Comparison of ENCODE assay signal across 30 cellular contexts in the genomic region with DNA sequence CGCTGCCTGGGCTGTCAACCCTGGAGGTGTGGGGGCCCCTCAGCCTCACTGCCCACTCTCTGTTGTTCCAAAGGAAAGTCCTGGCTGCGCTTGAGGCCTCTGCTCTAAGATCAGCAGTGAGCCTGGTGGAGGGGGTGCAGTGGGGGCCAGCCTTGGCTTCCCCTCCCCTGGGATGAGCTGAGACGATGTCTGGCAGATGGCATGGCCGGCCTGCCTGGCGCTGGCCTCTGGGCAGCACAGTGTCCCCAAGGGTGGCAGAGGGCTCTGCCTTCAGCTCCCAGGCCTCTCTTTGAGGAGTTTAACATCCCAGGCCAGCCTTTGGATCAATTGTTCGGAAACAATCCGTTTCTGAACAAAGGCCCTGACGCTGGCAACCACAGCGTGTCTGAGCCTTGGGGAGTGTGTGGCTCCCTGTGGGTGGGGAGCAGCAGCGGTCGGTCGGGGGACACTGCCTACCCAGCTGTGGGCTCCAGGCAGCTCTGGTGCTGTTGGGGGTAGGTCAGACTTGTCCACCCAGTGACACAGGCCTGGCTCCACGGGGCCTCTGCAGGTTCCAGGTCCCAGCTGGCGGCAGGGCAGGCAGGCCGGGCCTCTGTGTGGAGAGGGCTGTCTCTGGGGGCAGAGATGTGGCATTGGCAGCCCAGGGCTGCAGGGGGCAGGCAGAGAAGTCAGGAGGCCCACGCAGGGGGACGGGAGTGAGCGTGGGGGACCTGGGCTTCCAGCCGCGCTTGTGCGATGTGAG.
"Had no signal": no experiment of that assay in that cellular context is flagged by ENCODE, and none has a peak within 500 bp of the region (broad histone marks: within the 10 kb centered on the region; RNA-seq: fewer than 3 reads in every experiment).

No MANE protein-coding gene starts in this region.

- H3K27ac ChIP-seq: gastrocnemius medialis, hepatocyte, pancreas, prostate gland, sigmoid colon, stomach, thyroid gland, upper lobe of right lung had no signal

- H3K9me3 ChIP-seq: breast epithelium, gastrocnemius medialis, pancreas, prostate gland, sigmoid colon, stomach, thyroid gland, upper lobe of right lung had no signal

- H3K4me3 Mint-ChIP-seq: activated CD4-positive, alpha-beta memory T cell treated with anti-CD3 and anti-CD28 coated beads, Interleukin-2, amount 10 ng/mL, durations not matched to agents 7 days and 5 days; activated CD4-positive, alpha-beta T cell treated with anti-CD3 and anti-CD28 coated beads, Interleukin-2, amount 10 ng/mL, durations not matched to agents 7 days and 5 days; activated naive CD4-positive, alpha-beta T cell treated with anti-CD3 and anti-CD28 coated beads, Interleukin-2, amount 50 U/mL, for 24 hours; activated naive CD8-positive, alpha-beta T cell treated with anti-CD3 and anti-CD28 coated beads, Interleukin-2, amount 50 U/mL, for 24 hours; activated T-cell treated with anti-CD3 and anti-CD28 coated beads, Interleukin-2, amount 50 U/mL, for 4 hours; activated T-helper 17 cell treated with anti-CD3 and anti-CD28 coated beads, Interleukin-2, amount 50 U/mL, for 72 hours; central memory CD8-positive, alpha-beta T cell; naive thymus-derived CD8-positive, alpha-beta T cell; stimulated activated naive B cell treated with anti-CD40 and anti-IgM and Interleukin-4, amounts not matched to agents 10 μg/mL and 1 μg/mL and 100 μg/mL, for 72 hours; WTC11 had no signal

- H3K9me3 Mint-ChIP-seq: activated CD4-positive, alpha-beta memory T cell treated with anti-CD3 and anti-CD28 coated beads, Interleukin-2, amount 10 ng/mL, durations not matched to agents 7 days and 5 days; activated CD4-positive, alpha-beta T cell treated with anti-CD3 and anti-CD28 coated beads, Interleukin-2, amount 10 ng/mL, durations not matched to agents 7 days and 5 days; activated naive CD4-positive, alpha-beta T cell treated with anti-CD3 and anti-CD28 coated beads, Interleukin-2, amount 50 U/mL, for 24 hours; activated naive CD8-positive, alpha-beta T cell treated with anti-CD3 and anti-CD28 coated beads, Interleukin-2, amount 50 U/mL, for 24 hours; activated T-cell treated with anti-CD3 and anti-CD28 coated beads, Interleukin-2, amount 50 U/mL, for 4 hours; activated T-helper 17 cell treated with anti-CD3 and anti-CD28 coated beads, Interleukin-2, amount 50 U/mL, for 72 hours; central memory CD8-positive, alpha-beta T cell; naive thymus-derived CD8-positive, alpha-beta T cell; stimulated activated naive B cell treated with anti-CD40 and anti-IgM and Interleukin-4, amounts not matched to agents 10 μg/mL and 1 μg/mL and 100 μg/mL, for 72 hours; WTC11 had no signal

- ATAC-seq: activated naive CD8-positive, alpha-beta T cell treated with anti-CD3 and anti-CD28 coated beads, Interleukin-2, amount 50 U/mL, for 24 hours; activated T-cell treated with anti-CD3 and anti-CD28 coated beads, Interleukin-2, amount 50 U/mL, for 4 hours; activated T-helper 17 cell treated with anti-CD3 and anti-CD28 coated beads, Interleukin-2, amount 50 U/mL, for 72 hours; gastrocnemius medialis; left colon; naive thymus-derived CD8-positive, alpha-beta T cell; pancreas; stimulated activated naive B cell treated with anti-CD40 and anti-IgM and Interleukin-4, amounts not matched to agents 10 μg/mL and 1 μg/mL and 100 μg/mL, for 72 hours; upper lobe of right lung; WTC11 had no signal

- H3K27me3 ChIP-seq: breast epithelium, gastrocnemius medialis, pancreas, thyroid gland, upper lobe of right lung had no signal

- H3K27ac Mint-ChIP-seq: activated CD4-positive, alpha-beta memory T cell treated with anti-CD3 and anti-CD28 coated beads, Interleukin-2, amount 10 ng/mL, durations not matched to agents 7 days and 5 days; activated CD4-positive, alpha-beta T cell treated with anti-CD3 and anti-CD28 coated beads, Interleukin-2, amount 10 ng/mL, durations not matched to agents 7 days and 5 days; activated naive CD4-positive, alpha-beta T cell treated with anti-CD3 and anti-CD28 coated beads, Interleukin-2, amount 50 U/mL, for 24 hours; activated naive CD8-positive, alpha-beta T cell treated with anti-CD3 and anti-CD28 coated beads, Interleukin-2, amount 50 U/mL, for 24 hours; activated T-helper 17 cell treated with anti-CD3 and anti-CD28 coated beads, Interleukin-2, amount 50 U/mL, for 72 hours; naive thymus-derived CD8-positive, alpha-beta T cell; stimulated activated naive B cell treated with anti-CD40 and anti-IgM and Interleukin-4, amounts not matched to agents 10 μg/mL and 1 μg/mL and 100 μg/mL, for 72 hours; WTC11 had no signal

- DNase-seq: activated CD4-positive, alpha-beta memory T cell treated with anti-CD3 and anti-CD28 coated beads, Interleukin-2, amount 10 ng/mL, durations not matched to agents 7 days and 5 days; activated CD4-positive, alpha-beta T cell treated with anti-CD3 and anti-CD28 coated beads for 1 hour; activated CD4-positive, alpha-beta T cell treated with anti-CD3 and anti-CD28 coated beads, Interleukin-2, amount 10 ng/mL, durations not matched to agents 7 days and 5 days; activated naive CD8-positive, alpha-beta T cell treated with anti-CD3 and anti-CD28 coated beads, Interleukin-2, amount 50 U/mL, for 24 hours; activated T-cell treated with anti-CD3 and anti-CD28 coated beads, Interleukin-2, amount 50 U/mL, for 4 hours; amygdala; dermis blood vessel endothelial cell; effector CD8-positive, alpha-beta T cell; erythroblast; gastrocnemius medialis; islet precursor cell; left colon; naive thymus-derived CD8-positive, alpha-beta T cell; nucleus accumbens; pancreas; sigmoid colon; small intestine; stimulated activated CD4-positive, alpha-beta T cell treated with anti-CD3 and anti-CD28 coated beads, Interleukin-1b, Interleukin-23, amount 100 ng/mL, for 48 hours; stimulated activated naive B cell treated with anti-CD40 and anti-IgM and Interleukin-4, amounts not matched to agents 10 μg/mL and 1 μg/mL and 100 μg/mL, for 72 hours; stomach; T-helper 2 cell; thyroid gland; upper lobe of right lung had no signal

- H3K4me2 ChIP-seq: hepatocyte had no signal

- H2AFZ ChIP-seq: hepatocyte had no signal

- H3K36me3 Mint-ChIP-seq: activated naive CD4-positive, alpha-beta T cell treated with anti-CD3 and anti-CD28 coated beads, Interleukin-2, amount 50 U/mL, for 24 hours; naive thymus-derived CD8-positive, alpha-beta T cell; stimulated activated naive B cell treated with anti-CD40 and anti-IgM and Interleukin-4, amounts not matched to agents 10 μg/mL and 1 μg/mL and 100 μg/mL, for 72 hours; WTC11 had no signal

- H3K4me3 ChIP-seq: breast epithelium, gastrocnemius medialis, hepatocyte, pancreas, prostate gland, sigmoid colon, stomach, thyroid gland, upper lobe of right lung had no signal

- H3K36me3 ChIP-seq: breast epithelium, gastrocnemius medialis, pancreas, prostate gland, thyroid gland, upper lobe of right lung had no signal

- H3K4me1 Mint-ChIP-seq: activated CD4-positive, alpha-beta memory T cell treated with anti-CD3 and anti-CD28 coated beads, Interleukin-2, amount 10 ng/mL, durations not matched to agents 7 days and 5 days; activated CD4-positive, alpha-beta T cell treated with anti-CD3 and anti-CD28 coated beads, Interleukin-2, amount 10 ng/mL, durations not matched to agents 7 days and 5 days; activated naive CD4-positive, alpha-beta T cell treated with anti-CD3 and anti-CD28 coated beads, Interleukin-2, amount 50 U/mL, for 24 hours; activated naive CD8-positive, alpha-beta T cell treated with anti-CD3 and anti-CD28 coated beads, Interleukin-2, amount 50 U/mL, for 24 hours; activated T-helper 17 cell treated with anti-CD3 and anti-CD28 coated beads, Interleukin-2, amount 50 U/mL, for 72 hours had no signal

- H3K79me2 ChIP-seq: hepatocyte had no signal

- H3K27me3 Mint-ChIP-seq: activated CD4-positive, alpha-beta T cell treated with anti-CD3 and anti-CD28 coated beads, Interleukin-2, amount 10 ng/mL, durations not matched to agents 7 days and 5 days; activated naive CD4-positive, alpha-beta T cell treated with anti-CD3 and anti-CD28 coated beads, Interleukin-2, amount 50 U/mL, for 24 hours; activated T-helper 17 cell treated with anti-CD3 and anti-CD28 coated beads, Interleukin-2, amount 50 U/mL, for 72 hours; central memory CD8-positive, alpha-beta T cell; naive thymus-derived CD8-positive, alpha-beta T cell had no signal
